In genomic region chr5:108748010-108748353, GRCh38 we compare ENCODE assay signal across 1 cellular context.
TF ChIP-seq lines count a peak whose summit lies in the region.

No MANE protein-coding gene starts in this region.

TF ChIP-seq in HepG2, 621 proteins besides CTCF, POLR2A, EP300 and RAD21 (continued from another document):
- TF ChIP-seq AHDC1 (CRISPR knock-in tag; IDR thresholded peaks at IDR 0.05; ENCODE audit: borderline replicate concordance) (peak; percentile 3; the same call in 1 of the 2 replicates), ZNF329 (CRISPR knock-in tag; IDR thresholded peaks at IDR 0.05; ENCODE audit: low read depth) (no peak)
